18 cellular contexts compared by ENCODE assay signal in genomic region chr15:100310511-100310910, GRCh38. TPM values are rescaled to one million over a fixed set of nuclear protein-coding genes. Genes with fewer than 3 reads are reported as not detected.
DNase-seq lines count a peak whose midpoint lies in the region; ATAC-seq and TF ChIP-seq lines count a peak whose summit lies in the region.
"Had no signal": no experiment of that assay in that cellular context is flagged by ENCODE, and none has a peak within 500 bp of the region (broad histone marks: within the 10 kb centered on the region; RNA-seq: fewer than 3 reads in every experiment).

No MANE protein-coding gene starts in this region.

- H3K27ac Mint-ChIP-seq in osteocyte (ENCODE audit: unreplicated experiment), result no peak overlapping the region
- H3K27ac Mint-ChIP-seq: CD8-positive, alpha-beta T cell had no signal

- no peak overlapping the region for H3K4me3 ChIP-seq in left ventricle myocardium inferior
- H3K4me3 ChIP-seq in esophagus squamous epithelium, result no peak overlapping the region
- H3K4me3 ChIP-seq in vagina, result peak overlapping the region in 1 of 2 donors; percentile 13
- no peak overlapping the region for H3K4me3 ChIP-seq in left lung
- H3K4me3 ChIP-seq: K562, PC-9 had no signal

- 0 to 20% methylated on average over 1 to 8 of the region's 10 CpGs for WGBS in esophagus squamous epithelium, 2 donors

- no peak for TF ChIP-seq CTCF in left ventricle myocardium inferior (IDR thresholded peaks at IDR 0.05; ENCODE audit: borderline replicate concordance)
- TF ChIP-seq CTCF in esophagus squamous epithelium (IDR thresholded peaks at IDR 0.05), result no peak
- TF ChIP-seq CTCF in osteocyte (IDR thresholded peaks at IDR 0.05), result no peak
- no peak for TF ChIP-seq CTCF in vagina (IDR thresholded peaks at IDR 0.05)
- TF ChIP-seq CTCF in left lung (IDR thresholded peaks at IDR 0.05), result no peak

- no peak overlapping the region for H3K4me3 Mint-ChIP-seq in osteocyte (ENCODE audit: unreplicated experiment)
- H3K4me3 Mint-ChIP-seq: CD8-positive, alpha-beta T cell; H9 had no signal

- TF ChIP-seq POLR2A in esophagus squamous epithelium (IDR thresholded peaks at IDR 0.05) (no peak), vagina (IDR thresholded peaks at IDR 0.05) (no peak)

- H3K4me1 ChIP-seq in left ventricle myocardium inferior (peaks cover 10% of the 10 kb centered on the region), esophagus squamous epithelium (peaks cover 24 to 46% (median 31%) of the 10 kb centered on the region in 3 donors), vagina (peaks cover 36% of the 10 kb centered on the region), left lung (no peaks in the 10 kb centered on the region)
- H3K4me1 ChIP-seq: BE2C had no signal

- peaks cover 4% of the 10 kb centered on the region for H3K27me3 Mint-ChIP-seq in osteocyte (ENCODE audit: unreplicated experiment)

- no peaks in the 10 kb centered on the region for H3K36me3 ChIP-seq in left ventricle myocardium inferior
- H3K36me3 ChIP-seq in esophagus squamous epithelium, result no peaks in the 10 kb centered on the region
- no peaks in the 10 kb centered on the region for H3K36me3 ChIP-seq in vagina
- no peaks in the 10 kb centered on the region for H3K36me3 ChIP-seq in left lung
- H3K36me3 ChIP-seq: BE2C had no signal

- H3K27ac ChIP-seq in left ventricle myocardium inferior (replicated peaks) (peak overlapping the region; percentile 69), esophagus squamous epithelium (peak overlapping the region in 3 of 4 donors; percentile 67 to 77 (median 69)), vagina (peak overlapping the region; percentile 54), left lung (no peak overlapping the region)
- H3K27ac ChIP-seq: PC-9 had no signal

- no peaks in the 10 kb centered on the region for H3K4me1 Mint-ChIP-seq in osteocyte (ENCODE audit: unreplicated experiment)

- H3K27me3 ChIP-seq in left ventricle myocardium inferior (ENCODE audit: low read depth), result peaks cover 14% of the 10 kb centered on the region
- H3K27me3 ChIP-seq in esophagus squamous epithelium, result no peaks in the 10 kb centered on the region
- H3K27me3 ChIP-seq in vagina, result no peaks in the 10 kb centered on the region
- peaks cover 0 to 16% of the 10 kb centered on the region in 2 donors for H3K27me3 ChIP-seq in left lung
- H3K27me3 ChIP-seq: BE2C had no signal

- peaks cover 19% of the 10 kb centered on the region for H3K9me3 Mint-ChIP-seq in osteocyte (ENCODE audit: unreplicated experiment)
- H3K9me3 Mint-ChIP-seq: CD8-positive, alpha-beta T cell had no signal

- no peak for ATAC-seq in left lung
- ATAC-seq: CD8-positive, alpha-beta T cell; K562 had no signal

- intact Hi-C loops in left ventricle myocardium inferior (cut with micrococcal nuclease) (no loop called here), cardiac septum (cut with DNase I) (no loop called here), esophagus squamous epithelium (cut with DNase I) (loop anchor here (10.0 kb wide), 1 partner anchor 76 kb away; no protein-coding TSS in a partner anchor), vagina (cut with DNase I) (no loop called here), left lung (cut with DNase I) (no loop called here)

- H3K36me3 Mint-ChIP-seq in osteocyte (ENCODE audit: unreplicated experiment), result no peaks in the 10 kb centered on the region

- H3K9me3 ChIP-seq in left ventricle myocardium inferior (replicated peaks) (peaks cover 13% of the 10 kb centered on the region), esophagus squamous epithelium (no peaks in the 10 kb centered on the region), vagina (no peaks in the 10 kb centered on the region), left lung (peaks cover 0 to 4% of the 10 kb centered on the region in 2 donors)
- H3K9me3 ChIP-seq: BE2C had no signal

- no peak for DNase-seq in left ventricle myocardium inferior
- DNase-seq in cardiac septum (ENCODE audit: low spot score), result no peak
- DNase-seq in esophagus squamous epithelium (lab: John Stamatoyannopoulos, UW), result no peak
- DNase-seq in osteocyte (ENCODE audit: extremely low spot score, unreplicated experiment), result peak; percentile 80
- DNase-seq in vagina (ENCODE audit: extremely low spot score in 2 of 2), result peak in 1 of 2 donors; percentile 85
- DNase-seq in DMS 273 treated with DMSO at 0.1 percent for 48 hours (lab: John Stamatoyannopoulos, UW), result no peak
- no peak for DNase-seq in D341Med (ENCODE audit: low spot score)
- no peak for DNase-seq in left lung
- DNase-seq: 8988T; CD8-positive, alpha-beta T cell; GF-D8; H9; MV-4-11; NCI-H2029 treated with DMSO at 0.1 percent for 48 hours; NCI-H774; PC-9 had no signal

RNA-seq across cellular contexts. Expression of gene ADAMTS17, which starts 31.3 kb away (rescaled TPM):
- total RNA-seq in left ventricle myocardium inferior (0.99 TPM), cardiac septum (0.67 TPM), esophagus squamous epithelium (10 to 100 TPM in 1 of 4 donors, 1 to 10 TPM in 3; 4.5 to 11.4 (median 6.6) TPM), osteocyte (0.39 and 1.5 TPM in 2 replicates), vagina (16.0 TPM), left lung (1 to 10 TPM; 2.9 to 3.8 TPM)

Comparison
In these comparisons a context has a peak if more than half of its experiments do, and no peak if none do; other contexts are left out.
1. H3K27ac ChIP-seq: peak in left ventricle myocardium inferior (single experiment), esophagus squamous epithelium (3 of 4) and vagina (single experiment); none in left lung (0 of 2).